15 cellular contexts compared by ENCODE assay signal in genomic region chr12:128258866-128259555, GRCh38. TPM values are rescaled to one million over a fixed set of nuclear protein-coding genes. Genes with fewer than 3 reads are reported as not detected.
DNase-seq lines count a peak whose midpoint lies in the region; ATAC-seq and TF ChIP-seq lines count a peak whose summit lies in the region.
"Had no signal": no experiment of that assay in that cellular context is flagged by ENCODE, and none has a peak within 500 bp of the region (broad histone marks: within the 10 kb centered on the region; RNA-seq: fewer than 3 reads in every experiment).

No MANE protein-coding gene starts in this region.

- no peak overlapping the region for H2AFZ ChIP-seq in trophoblast cell (ENCODE audit: insufficient read depth, low read length, poor library complexity)
- H2AFZ ChIP-seq: GM23338 had no signal

- no peak overlapping the region for H2BK12ac ChIP-seq in trophoblast cell (ENCODE audit: low read length)

- H2BK120ac ChIP-seq in trophoblast cell (ENCODE audit: insufficient read depth, low read length, poor library complexity): no peak overlapping the region

- ATAC-seq in GM19455 (IDR thresholded peaks at IDR 0.05; ENCODE audit: unreplicated experiment): no peak
- ATAC-seq: foreskin keratinocyte, GM23338, T-helper 17 cell had no signal

- H3K79me1 ChIP-seq in trophoblast cell (ENCODE audit: low read length): no peaks in the 10 kb centered on the region

- peak; percentile 80 for DNase-seq in DMS79 treated with DMSO at 0.1 percent for 48 hours (lab: John Stamatoyannopoulos, UW)
- peak; percentile 19 for DNase-seq in NCI-H526 treated with DMSO at 0.1 percent for 48 hours (lab: John Stamatoyannopoulos, UW)
- DNase-seq in dorsolateral prefrontal cortex: peak in 4 of 10 donors; percentile 50 to 72 (median 58)
- DNase-seq in nephron progenitor cell: no peak
- DNase-seq in trophoblast cell: no peak
- DNase-seq in activated CD4-positive, alpha-beta T cell treated with anti-CD3 and anti-CD28 coated beads, Interleukin-2, amount 50 U/mL, for 48 hours: no peak
- DNase-seq: activated CD4-positive, CD25-positive, alpha-beta regulatory T cell; cerebellar nuclear complex; foreskin keratinocyte; T-helper 17 cell had no signal

- H3K4ac ChIP-seq in trophoblast cell (ENCODE audit: low read depth, low read length): no peak overlapping the region

- H3K27ac Mint-ChIP-seq in nephron progenitor cell: no peak overlapping the region
- H3K27ac Mint-ChIP-seq: GM23338, progenitor cell of endocrine pancreas, T-helper 17 cell had no signal

- no peaks in the 10 kb centered on the region for H3K36me3 ChIP-seq in trophoblast cell (ENCODE audit: control insufficient read depth in 1 of 2, insufficient read depth in 2 of 2, low read length in 2 of 2)
- H3K36me3 ChIP-seq: tibial nerve had no signal

- whole genome bisulfite sequencing in trophoblast cell (ENCODE audit: extremely low coverage, insufficient coverage, insufficient read length): no CpG with 5 or more reads among the region's 9 CpGs

- H4K12ac ChIP-seq in trophoblast cell (ENCODE audit: low read depth, low read length): no peak overlapping the region

- no peak overlapping the region for H2BK5ac ChIP-seq in trophoblast cell (ENCODE audit: low read depth, low read length, poor library complexity)

- peak overlapping the region in 39 of 59 donors; percentile 0 to 51 (median 29) for H3K4me3 ChIP-seq in dorsolateral prefrontal cortex
- no peak overlapping the region for H3K4me3 ChIP-seq in trophoblast cell (ENCODE audit: low read depth, low read length)
- H3K4me3 ChIP-seq: GM23338, tibial nerve had no signal

- H3K4me1 Mint-ChIP-seq in nephron progenitor cell: peaks cover 21% of the 10 kb centered on the region
- H3K4me1 Mint-ChIP-seq: GM23338, T-helper 17 cell had no signal

- peak overlapping the region in 57 of 59 donors; percentile 9 to 95 (median 83) for H3K27ac ChIP-seq in dorsolateral prefrontal cortex
- H3K27ac ChIP-seq in trophoblast cell (ENCODE audit: low read depth, low read length): no peak overlapping the region
- H3K27ac ChIP-seq: foreskin keratinocyte, tibial nerve had no signal

- H3K36me3 Mint-ChIP-seq in nephron progenitor cell (ENCODE audit: low read depth): peaks cover 7% of the 10 kb centered on the region

- H3K27me3 Mint-ChIP-seq in nephron progenitor cell (ENCODE audit: low read depth, poor library complexity): peaks cover 4% of the 10 kb centered on the region
- H3K27me3 Mint-ChIP-seq: T-helper 17 cell had no signal

- H3K27me3 ChIP-seq in dorsolateral prefrontal cortex (no peaks in the 10 kb centered on the region), trophoblast cell (ENCODE audit: insufficient read depth, low read length) (no peaks in the 10 kb centered on the region)
- H3K27me3 ChIP-seq: foreskin keratinocyte, tibial nerve had no signal

- no peak overlapping the region for H3K4me2 ChIP-seq in trophoblast cell (ENCODE audit: low read length)
- H3K4me2 ChIP-seq: GM23338 had no signal

- H3K9me3 ChIP-seq in trophoblast cell (ENCODE audit: insufficient read depth, low read depth, low read length): no peaks in the 10 kb centered on the region

- H3K23ac ChIP-seq in trophoblast cell (ENCODE audit: low read length): no peak overlapping the region

- H3K4me3 Mint-ChIP-seq in nephron progenitor cell: peak overlapping the region; percentile 33
- H3K4me3 Mint-ChIP-seq: GM23338, T-helper 17 cell had no signal

- H4K8ac ChIP-seq in trophoblast cell (ENCODE audit: low read depth, low read length): no peak overlapping the region

- no peaks in the 10 kb centered on the region for H3K4me1 ChIP-seq in trophoblast cell (ENCODE audit: control insufficient read depth in 1 of 2, insufficient read depth in 2 of 2, low read length in 2 of 2)
- H3K4me1 ChIP-seq: foreskin keratinocyte, tibial nerve had no signal

- no peaks in the 10 kb centered on the region for H3K79me2 ChIP-seq in trophoblast cell (ENCODE audit: control insufficient read depth, insufficient read depth, low read length, poor library complexity)

- H2AK5ac ChIP-seq in trophoblast cell (ENCODE audit: low read length): no peak overlapping the region

- no peak overlapping the region for H3K14ac ChIP-seq in trophoblast cell (ENCODE audit: low read length)

- no peak overlapping the region for H4K91ac ChIP-seq in trophoblast cell (ENCODE audit: low read depth, low read length)

- intact Hi-C loops in dorsolateral prefrontal cortex (cut with DNase I): loop anchor here in 1 of 2 donors (1.0 to 10.0 kb wide), 3 partner anchors 128 to 536 kb away; no protein-coding TSS in a partner anchor

- peaks cover 14% of the 10 kb centered on the region for H3K9me3 Mint-ChIP-seq in nephron progenitor cell

- H3K9ac ChIP-seq in trophoblast cell (ENCODE audit: low read length): no peak overlapping the region

- H3K18ac ChIP-seq in trophoblast cell (ENCODE audit: low read length): no peak overlapping the region

- TF ChIP-seq CTCF in dorsolateral prefrontal cortex (IDR thresholded peaks at IDR 0.05 in 54 of 56, conservative IDR thresholded peaks at IDR 0.05 in 2 of 56; ENCODE audit: low read depth in 1 of 56, partially characterized antibody in 56 of 56) (peak in 15 of 56 donors; percentile 11 to 46 (median 25)), nephron progenitor cell (IDR thresholded peaks at IDR 0.05) (no peak)

RNA-seq across cellular contexts. Expression of gene TMEM132C, which starts 8.0 kb away (rescaled TPM):
- 10 to 100 TPM in 117 of 120 experiments, 1 to 10 TPM in 3; 9.2 to 19.8 (median 13.9) TPM for total RNA-seq in dorsolateral prefrontal cortex
- polyA plus RNA-seq in trophoblast cell (2013): 0.04 and 0.05 TPM in 2 replicates
- total RNA-seq: foreskin keratinocyte, GM23338, T-helper 17 cell had no signal
- polyA plus RNA-seq: BJ, foreskin keratinocyte, GM23338 had no signal

Comparison
In these comparisons a context has a peak if more than half of its experiments do, and no peak if none do; other contexts are left out.
1. DNase-seq: peak in DMS79 treated with DMSO at 0.1 percent for 48 hours (single experiment) and NCI-H526 treated with DMSO at 0.1 percent for 48 hours (single experiment); none in nephron progenitor cell (single experiment), trophoblast cell (0 of 2) and activated CD4-positive, alpha-beta T cell treated with anti-CD3 and anti-CD28 coated beads, Interleukin-2, amount 50 U/mL, for 48 hours (0 of 2).